ENCODE assay signal across 22 cellular contexts in the genomic region with DNA sequence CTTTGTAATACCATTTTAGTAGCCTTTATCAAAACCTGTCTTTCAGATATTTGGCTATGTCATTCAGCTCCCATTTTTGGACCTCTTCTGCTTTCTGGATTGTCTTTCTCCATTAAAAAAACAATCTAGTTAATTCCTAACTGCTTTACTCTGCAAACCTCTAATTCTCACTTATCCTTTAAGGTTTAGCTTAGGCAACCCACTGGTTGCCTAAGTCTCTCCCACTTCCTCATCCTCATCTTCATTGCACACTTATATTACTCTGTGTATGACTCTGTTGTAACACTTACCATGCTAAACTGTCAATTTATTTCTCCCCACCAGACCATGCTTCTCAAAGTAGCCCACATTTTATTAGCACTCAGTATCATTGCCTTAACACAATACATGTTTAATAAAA.
DNase-seq lines count a peak whose midpoint lies in the region; ATAC-seq, FAIRE-seq and TF ChIP-seq lines count a peak whose summit lies in the region.
"Had no signal": no experiment of that assay in that cellular context is flagged by ENCODE, and none has a peak within 500 bp of the region (broad histone marks: within the 10 kb centered on the region; RNA-seq: fewer than 3 reads in every experiment).

No MANE protein-coding gene starts in this region.

- no peak overlapping the region for H3K27ac Mint-ChIP-seq in natural killer cell treated with Interleukin-12 subunit alpha and Interleukin-12 subunit beta and Interleukin-15 and Interleukin-18, amount 100 ng/mL, for 72 hours
- H3K27ac Mint-ChIP-seq in natural killer cell (no peak overlapping the region), astrocyte (ENCODE audit: unreplicated experiment) (no peak overlapping the region)

- intact Hi-C loops in natural killer cell (cut with micrococcal nuclease), result loop anchor here (5.0 kb wide), 1 partner anchor 429 kb away; no protein-coding TSS in a partner anchor

- no peak for TF ChIP-seq CTCF in natural killer cell (IDR thresholded peaks at IDR 0.05)
- TF ChIP-seq CTCF in OCI-LY3 (IDR thresholded peaks at IDR 0.05; ENCODE audit: low read depth, low read length), result no peak
- TF ChIP-seq CTCF in astrocyte (IDR thresholded peaks at IDR 0.05; ENCODE audit: insufficient read depth, low read depth, low read length), result no peak

- H3K4me2 ChIP-seq in OCI-LY3 (ENCODE audit: low read length) (peak overlapping the region; percentile 60), astrocyte (ENCODE audit: low read length) (peak overlapping the region; percentile 81)

- no peak for DNase-seq in natural killer cell treated with Interleukin-12 subunit alpha and Interleukin-12 subunit beta and Interleukin-15 and Interleukin-18, amount 100 ng/mL, for 72 hours (ENCODE audit: low spot score)
- no peak for DNase-seq in natural killer cell
- DNase-seq in astrocyte (ENCODE audit: low read depth), result no peak
- DNase-seq in NCI-H446 (lab: John Stamatoyannopoulos, UW), result no peak
- DNase-seq in stimulated activated CD4-positive, alpha-beta T cell treated with anti-CD3 and anti-CD28 coated beads, Interleukin-15, amount 100 ng/mL, for 24 hours, result no peak
- DNase-seq: activated CD4-positive, alpha-beta T cell treated with anti-CD3 and anti-CD28 coated beads for 48 hours; GDM1; GOT3; heart left ventricle; KG1; left lung; NCI-H510A treated with DMSO at 0.1 percent for 48 hours; spleen; substantia nigra had no signal

- peaks cover 7 to 19% of the 10 kb centered on the region in 2 donors for H3K27me3 Mint-ChIP-seq in natural killer cell treated with Interleukin-12 subunit alpha and Interleukin-12 subunit beta and Interleukin-15 and Interleukin-18, amount 100 ng/mL, for 72 hours
- H3K27me3 Mint-ChIP-seq in natural killer cell (ENCODE audit: low read depth in 2 of 2), result peaks cover 0 to 3% of the 10 kb centered on the region in 2 donors
- H3K27me3 Mint-ChIP-seq in astrocyte (ENCODE audit: low read depth, unreplicated experiment), result no peaks in the 10 kb centered on the region

- H3K9me3 ChIP-seq in OCI-LY3 (ENCODE audit: insufficient read depth, low read length) (no peaks in the 10 kb centered on the region), astrocyte (ENCODE audit: insufficient read depth, low read depth, low read length) (no peaks in the 10 kb centered on the region)
- H3K9me3 ChIP-seq: heart left ventricle, left lung, spleen had no signal

- H3K4me1 Mint-ChIP-seq in natural killer cell treated with Interleukin-12 subunit alpha and Interleukin-12 subunit beta and Interleukin-15 and Interleukin-18, amount 100 ng/mL, for 72 hours (ENCODE audit: low read depth in 2 of 2), result peaks cover 9 to 36% of the 10 kb centered on the region in 2 donors
- H3K4me1 Mint-ChIP-seq in natural killer cell, result no peaks in the 10 kb centered on the region
- H3K4me1 Mint-ChIP-seq in astrocyte (ENCODE audit: low read depth, unreplicated experiment), result peaks cover 62% of the 10 kb centered on the region

- H3K4me3 ChIP-seq in OCI-LY3 (ENCODE audit: low read length), result peak overlapping the region; percentile 35
- no peak overlapping the region for H3K4me3 ChIP-seq in astrocyte (ENCODE audit: insufficient read depth, low read depth, low read length)
- H3K4me3 ChIP-seq: heart left ventricle, left lung, spleen had no signal

- H3K27ac ChIP-seq in OCI-LY3 (ENCODE audit: low read length), result peak overlapping the region; percentile 88
- H3K27ac ChIP-seq in astrocyte (ENCODE audit: low read depth, low read length), result no peak overlapping the region
- H3K27ac ChIP-seq: C4-2B, heart left ventricle, left lung had no signal

- H3K36me3 Mint-ChIP-seq in natural killer cell treated with Interleukin-12 subunit alpha and Interleukin-12 subunit beta and Interleukin-15 and Interleukin-18, amount 100 ng/mL, for 72 hours, result peaks cover 4% of the 10 kb centered on the region
- H3K36me3 Mint-ChIP-seq in natural killer cell (no peaks in the 10 kb centered on the region), astrocyte (ENCODE audit: low read depth, unreplicated experiment) (no peaks in the 10 kb centered on the region)

- H3K79me2 ChIP-seq in OCI-LY3 (ENCODE audit: low read length), result no peaks in the 10 kb centered on the region
- H3K79me2 ChIP-seq in astrocyte (ENCODE audit: insufficient read depth, low read length), result peaks cover 9% of the 10 kb centered on the region

- peak overlapping the region; percentile 46 for H3K4me3 Mint-ChIP-seq in natural killer cell treated with Interleukin-12 subunit alpha and Interleukin-12 subunit beta and Interleukin-15 and Interleukin-18, amount 100 ng/mL, for 72 hours
- H3K4me3 Mint-ChIP-seq in natural killer cell, result no peak overlapping the region
- peak overlapping the region; percentile 55 for H3K4me3 Mint-ChIP-seq in astrocyte (ENCODE audit: unreplicated experiment)

- H3K36me3 ChIP-seq in OCI-LY3 (replicated peaks; ENCODE audit: low read depth, low read length) (no peaks in the 10 kb centered on the region), astrocyte (ENCODE audit: insufficient read depth, low read length) (no peaks in the 10 kb centered on the region)
- H3K36me3 ChIP-seq: heart left ventricle, left lung, spleen had no signal

- FAIRE-seq in astrocyte (lab: Jason Lieb, UNC), result no peak
- FAIRE-seq: A204.1, bronchial epithelial cell, endothelial cell of umbilical vein, urothelium cell line had no signal

- no peaks in the 10 kb centered on the region; the same call in 1 of the 2 replicates for H3K27me3 ChIP-seq in OCI-LY3 (ENCODE audit: low read depth, low read length)
- no peaks in the 10 kb centered on the region for H3K27me3 ChIP-seq in astrocyte (ENCODE audit: insufficient read depth, low read length)
- H3K27me3 ChIP-seq: heart left ventricle, spleen had no signal

- H2AFZ ChIP-seq in OCI-LY3 (ENCODE audit: low read depth, low read length) (no peak overlapping the region), astrocyte (ENCODE audit: low read depth, low read length) (no peak overlapping the region)

- H4K20me1 ChIP-seq in OCI-LY3 (ENCODE audit: insufficient read depth, low read length) (no peaks in the 10 kb centered on the region), astrocyte (ENCODE audit: insufficient read depth, low read length) (no peaks in the 10 kb centered on the region)

- ATAC-seq in natural killer cell treated with Interleukin-12 subunit alpha and Interleukin-12 subunit beta and Interleukin-15 and Interleukin-18, amount 100 ng/mL, for 72 hours, result peak; percentile 71 to 79
- ATAC-seq in natural killer cell (no peak), GM18517 (IDR thresholded peaks at IDR 0.05; ENCODE audit: unreplicated experiment) (no peak), HG02970 (IDR thresholded peaks at IDR 0.05; ENCODE audit: low FRiP score, unreplicated experiment) (no peak)
- ATAC-seq: heart left ventricle, left lung had no signal

- peak overlapping the region; percentile 39; the same call in 1 of the 2 replicates for H3K9ac ChIP-seq in OCI-LY3 (ENCODE audit: low read length)
- no peak overlapping the region for H3K9ac ChIP-seq in astrocyte (ENCODE audit: low read length)

- H3K4me1 ChIP-seq in OCI-LY3 (ENCODE audit: low read length) (peaks cover 77% of the 10 kb centered on the region), astrocyte (ENCODE audit: insufficient read depth, low read length) (peaks cover 48% of the 10 kb centered on the region)

- H3K9me3 Mint-ChIP-seq in natural killer cell treated with Interleukin-12 subunit alpha and Interleukin-12 subunit beta and Interleukin-15 and Interleukin-18, amount 100 ng/mL, for 72 hours, result no peaks in the 10 kb centered on the region
- H3K9me3 Mint-ChIP-seq in natural killer cell (no peaks in the 10 kb centered on the region), astrocyte (ENCODE audit: unreplicated experiment) (no peaks in the 10 kb centered on the region)

Comparison
In these comparisons a context has a peak if more than half of its experiments do, and no peak if none do; other contexts are left out.
1. ATAC-seq: peak in natural killer cell treated with Interleukin-12 subunit alpha and Interleukin-12 subunit beta and Interleukin-15 and Interleukin-18, amount 100 ng/mL, for 72 hours (2 of 2); none in natural killer cell (0 of 3), GM18517 (single experiment) and HG02970 (single experiment).